Comparison of ENCODE assay signal across 8 cellular contexts in genomic region chr19:37505958-37506386, GRCh38. TPM values are rescaled to one million over a fixed set of nuclear protein-coding genes. Genes with fewer than 3 reads are reported as not detected.
DNase-seq lines count a peak whose midpoint lies in the region; ATAC-seq, FAIRE-seq and TF ChIP-seq lines count a peak whose summit lies in the region.

No MANE protein-coding gene starts in this region.

- no peaks in the 10 kb centered on the region for H3K27me3 ChIP-seq in thymus (ENCODE audit: control insufficient read depth, insufficient read depth)

- no peak overlapping the region for H3K27ac Mint-ChIP-seq in activated CD4-positive, alpha-beta T cell treated with anti-CD3 and anti-CD28 coated beads for 36 hours

- POLR2A ChIA-PET in activated CD4-positive, alpha-beta T cell treated with anti-CD3 and anti-CD28 coated beads for 36 hours (lab: Charles Lee), result interaction anchor here (0.7 to 1.3 kb wide), 4 partner anchors 39 to 189 kb away, joined by 3 to 6 read pairs (median 3); partner anchors contain the start of genes ZNF540, ZNF569 and ZNF571

- no peaks in the 10 kb centered on the region for H3K27me3 Mint-ChIP-seq in activated CD4-positive, alpha-beta T cell treated with anti-CD3 and anti-CD28 coated beads for 36 hours

- H3K9me3 ChIP-seq in thymus (ENCODE audit: control insufficient read depth), result peaks cover 1% of the 10 kb centered on the region

- no peaks in the 10 kb centered on the region for H3K36me3 ChIP-seq in thymus (ENCODE audit: control insufficient read depth, insufficient read depth)

- intact Hi-C loops in activated CD4-positive, alpha-beta T cell treated with anti-CD3 and anti-CD28 coated beads for 36 hours (cut with DNase I, micrococcal nuclease), result loop anchor here (1.0 to 5.0 kb wide), 8 partner anchors 37 to 811 kb away; partner anchors contain the start of genes ZNF570 (in 2 of the 2), KCNK6 (in 1 of the 2), YIF1B (in 1 of the 2) and ZFP30 (in 1 of the 2)

- peak; percentile 43 for FAIRE-seq in islet of Langerhans (lab: Jason Lieb, UNC)

- H3K9me3 Mint-ChIP-seq in activated CD4-positive, alpha-beta T cell treated with anti-CD3 and anti-CD28 coated beads for 36 hours (ENCODE audit: low read depth), result peaks cover 19% of the 10 kb centered on the region

- no peak for DNase-seq in activated CD4-positive, alpha-beta T cell treated with anti-CD3 and anti-CD28 coated beads for 36 hours
- no peak for DNase-seq in activated CD4-positive, alpha-beta T cell treated with anti-CD3 and anti-CD28 coated beads for 4 hours
- no peak for DNase-seq in activated effector memory CD4-positive, alpha-beta T cell treated with anti-CD3 and anti-CD28 coated beads, Interleukin-2, amount 50 U/mL, for 16 hours
- no peak for DNase-seq in SW480 (ENCODE audit: low spot score)

- H3K36me3 Mint-ChIP-seq in activated CD4-positive, alpha-beta T cell treated with anti-CD3 and anti-CD28 coated beads for 36 hours (ENCODE audit: low read depth), result peaks cover 39% of the 10 kb centered on the region

- CTCF ChIA-PET in activated CD4-positive, alpha-beta T cell treated with anti-CD3 and anti-CD28 coated beads for 36 hours (lab: Charles Lee), result interaction anchor here (1.0 kb wide), 1 partner anchor 45 kb away, joined by 3 read pairs; no protein-coding TSS in a partner anchor

- no peak for TF ChIP-seq CTCF in WI38 (IDR thresholded peaks at IDR 0.05; ENCODE audit: low read depth, low read length)

- 10% methylated on average over 12 of the region's 12 CpGs for WGBS in thymus

- no peaks in the 10 kb centered on the region for H3K4me1 ChIP-seq in thymus (ENCODE audit: control insufficient read depth, insufficient read depth, low read length)

- no peak overlapping the region for H3K4me3 Mint-ChIP-seq in activated CD4-positive, alpha-beta T cell treated with anti-CD3 and anti-CD28 coated beads for 36 hours

- ATAC-seq in activated CD4-positive, alpha-beta T cell treated with anti-CD3 and anti-CD28 coated beads for 36 hours, result peak; percentile 37
- ATAC-seq in GM21360 (IDR thresholded peaks at IDR 0.05; ENCODE audit: unreplicated experiment), result no peak

- H3K4me3 ChIP-seq in WI38 (ENCODE audit: low read depth, low read length), result peak overlapping the region; percentile 59
- H3K4me3 ChIP-seq in thymus (ENCODE audit: low read length), result peak overlapping the region; percentile 48

- peak overlapping the region; percentile 90 for H3K27ac ChIP-seq in thymus (ENCODE audit: low read depth)

- no peaks in the 10 kb centered on the region for H3K4me1 Mint-ChIP-seq in activated CD4-positive, alpha-beta T cell treated with anti-CD3 and anti-CD28 coated beads for 36 hours

RNA-seq across cellular contexts. Expression of gene ZNF793, which starts 0.8 kb away (rescaled TPM):
- total RNA-seq in activated CD4-positive, alpha-beta T cell treated with anti-CD3 and anti-CD28 coated beads for 36 hours, result 1 to 10 TPM; 4.4 to 4.7 TPM
- polyA plus RNA-seq in thymus, result 3.8 TPM

RNA-seq across cellular contexts. Expression of gene ZNF570, which starts 36.8 kb away (rescaled TPM):
- total RNA-seq in activated CD4-positive, alpha-beta T cell treated with anti-CD3 and anti-CD28 coated beads for 36 hours, result 1 to 10 TPM; 4.5 to 4.8 TPM
- 3.9 TPM for polyA plus RNA-seq in thymus

RNA-seq across cellular contexts. Expression of gene ZNF569, which starts 38.7 kb away (rescaled TPM):
- total RNA-seq in activated CD4-positive, alpha-beta T cell treated with anti-CD3 and anti-CD28 coated beads for 36 hours, result 1 to 10 TPM; 7.4 to 9.1 TPM
- 6.8 TPM for polyA plus RNA-seq in thymus
